ENCODE assay signal across 9 cellular contexts in genomic region chr17:79933863-79934652, GRCh38.
DNase-seq lines count a peak whose midpoint lies in the region; ATAC-seq and TF ChIP-seq lines count a peak whose summit lies in the region.
"Had no signal": no experiment of that assay in that cellular context is flagged by ENCODE, and none has a peak within 500 bp of the region (broad histone marks: within the 10 kb centered on the region; RNA-seq: fewer than 3 reads in every experiment).

No MANE protein-coding gene starts in this region.

- H3K27ac ChIP-seq in WERI-Rb-1 = no peak overlapping the region; the same call in 1 of the 2 replicates

- H3K27me3 ChIP-seq in BE2C (peaks cover 16% of the 10 kb centered on the region), WERI-Rb-1 (ENCODE audit: insufficient read depth, low read depth, severe bottlenecking) (no peaks in the 10 kb centered on the region)

- H3K9me3 ChIP-seq in BE2C (no peaks in the 10 kb centered on the region), WERI-Rb-1 (ENCODE audit: severe bottlenecking) (no peaks in the 10 kb centered on the region)

- H3K4me3 ChIP-seq in BE2C (ENCODE audit: low read depth, low read length) (no peak overlapping the region), WERI-Rb-1 (ENCODE audit: low read depth, low read length) (no peak overlapping the region)

- H3K4me3 Mint-ChIP-seq in stimulated activated naive CD8-positive, alpha-beta T cell treated with anti-CD3 and anti-CD28 coated beads, Interleukin-15, amount 100 ng/mL, for 72 hours = no peak overlapping the region

- H3K4me1 Mint-ChIP-seq in stimulated activated naive CD8-positive, alpha-beta T cell treated with anti-CD3 and anti-CD28 coated beads, Interleukin-15, amount 100 ng/mL, for 72 hours = peaks cover 71% of the 10 kb centered on the region

- TF ChIP-seq CTCF in BE2C (IDR thresholded peaks at IDR 0.05; ENCODE audit: low read depth, low read length) = no peak
- TF ChIP-seq CTCF in WERI-Rb-1 (IDR thresholded peaks at IDR 0.05; ENCODE audit: low read depth, low read length) = no peak

- peaks cover 15% of the 10 kb centered on the region for H3K4me1 ChIP-seq in BE2C

- no peaks in the 10 kb centered on the region for H3K9me3 Mint-ChIP-seq in stimulated activated naive CD8-positive, alpha-beta T cell treated with anti-CD3 and anti-CD28 coated beads, Interleukin-15, amount 100 ng/mL, for 72 hours

- H3K36me3 ChIP-seq in BE2C (no peaks in the 10 kb centered on the region), WERI-Rb-1 (peaks cover 5% of the 10 kb centered on the region)

- ATAC-seq in stimulated activated naive CD8-positive, alpha-beta T cell treated with anti-CD3 and anti-CD28 coated beads, Interleukin-15, amount 100 ng/mL, for 72 hours = peak; percentile 36
- no peak for ATAC-seq in HG02970 (IDR thresholded peaks at IDR 0.05; ENCODE audit: low FRiP score, unreplicated experiment)

- peak; percentile 26 for DNase-seq in activated CD4-positive, alpha-beta T cell treated with anti-CD3 and anti-CD28 coated beads for 48 hours
- DNase-seq in activated CD4-positive, alpha-beta T cell treated with anti-CD3 and anti-CD28 coated beads, Interleukin-2, amount 50 U/mL, for 4 hours = no peak
- DNase-seq in RPMI7951 (ENCODE audit: low read depth) = peak; percentile 69
- DNase-seq in cardiac septum (ENCODE audit: low spot score) = peak; percentile 83
- no peak for DNase-seq in stimulated activated naive CD8-positive, alpha-beta T cell treated with anti-CD3 and anti-CD28 coated beads, Interleukin-15, amount 100 ng/mL, for 72 hours
- no peak for DNase-seq in BE2C
- DNase-seq in WERI-Rb-1 = no peak
- DNase-seq: effector CD8-positive, alpha-beta T cell had no signal

- H3K27ac Mint-ChIP-seq in stimulated activated naive CD8-positive, alpha-beta T cell treated with anti-CD3 and anti-CD28 coated beads, Interleukin-15, amount 100 ng/mL, for 72 hours = peak overlapping the region in 1 of 2 donors; percentile 91

- H3K27me3 Mint-ChIP-seq in stimulated activated naive CD8-positive, alpha-beta T cell treated with anti-CD3 and anti-CD28 coated beads, Interleukin-15, amount 100 ng/mL, for 72 hours = peaks cover 56% of the 10 kb centered on the region

- intact Hi-C loops in cardiac septum (cut with DNase I) = no loop called here

Comparison
In these comparisons a context has a peak if more than half of its experiments do, and no peak if none do; other contexts are left out.
1. DNase-seq: peak in activated CD4-positive, alpha-beta T cell treated with anti-CD3 and anti-CD28 coated beads for 48 hours (single experiment), RPMI7951 (single experiment) and cardiac septum (single experiment); none in activated CD4-positive, alpha-beta T cell treated with anti-CD3 and anti-CD28 coated beads, Interleukin-2, amount 50 U/mL, for 4 hours (0 of 2), stimulated activated naive CD8-positive, alpha-beta T cell treated with anti-CD3 and anti-CD28 coated beads, Interleukin-15, amount 100 ng/mL, for 72 hours (0 of 2), BE2C (single experiment) and WERI-Rb-1 (single experiment).